ENCODE assay signal across 19 cellular contexts in the genomic region with DNA sequence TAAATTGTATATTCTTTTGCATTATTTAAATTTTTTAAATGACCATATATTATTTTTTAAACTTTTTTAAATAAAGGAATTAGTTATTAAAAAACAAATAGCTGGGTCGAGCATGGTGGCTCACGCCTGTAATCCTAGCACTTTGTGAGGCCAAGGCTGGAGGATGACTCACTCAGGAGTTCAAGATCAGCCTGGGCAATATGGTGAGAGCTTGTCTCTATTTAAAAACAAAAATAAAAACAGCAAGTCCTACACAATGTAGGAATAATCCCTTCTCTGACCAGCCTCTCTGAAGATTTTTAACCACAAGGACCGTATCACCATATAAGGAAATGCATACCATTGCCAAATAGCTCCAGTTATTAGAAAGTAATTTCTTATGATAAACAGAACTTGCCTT.
"Had no signal": no experiment of that assay in that cellular context is flagged by ENCODE, and none has a peak within 500 bp of the region (broad histone marks: within the 10 kb centered on the region; RNA-seq: fewer than 3 reads in every experiment).

No MANE protein-coding gene starts in this region.

- H3K9me3 Mint-ChIP-seq: T-helper 1 cell treated with Interleukin-12 subunit alpha and Interleukin-12 subunit beta and Interleukin-4 antibody, amounts not matched to agents 30 μg/mL and 1 μg/mL, for 36 hours had no signal

- H3K4me1 ChIP-seq: colonic mucosa, gastrocnemius medialis, tibial artery had no signal

- FAIRE-seq: endometrium, kidney, urothelium cell line had no signal

- DNase-seq: activated CD4-positive, alpha-beta T cell treated with anti-CD3 and anti-CD28 coated beads, Interleukin-2, amount 50 U/mL, for 4 hours; amygdala; colonic mucosa; erythroblast; gastrocnemius medialis; head of caudate nucleus; kidney; midbrain; occipital lobe; retina; stimulated activated naive CD8-positive, alpha-beta T cell treated with anti-CD3 and anti-CD28 coated beads, Interleukin-15, Interleukin-2, amounts not matched to agents 100 U/mL and 50 U/mL, for 24 hours; substantia nigra; tibial artery had no signal

- H3K27ac Mint-ChIP-seq: activated naive CD8-positive, alpha-beta T cell had no signal

- H3K27ac ChIP-seq: colonic mucosa, gastrocnemius medialis, tibial artery, VCaP had no signal

- H3K4me3 Mint-ChIP-seq: activated naive CD8-positive, alpha-beta T cell; T-helper 1 cell treated with Interleukin-12 subunit alpha and Interleukin-12 subunit beta and Interleukin-4 antibody, amounts not matched to agents 30 μg/mL and 1 μg/mL, for 36 hours had no signal

- H3K4me3 ChIP-seq: colonic mucosa, gastrocnemius medialis, lung, tibial artery had no signal

- H3K9me3 ChIP-seq: colonic mucosa, gastrocnemius medialis, tibial artery had no signal

- H3K27me3 Mint-ChIP-seq: activated naive CD8-positive, alpha-beta T cell had no signal

- H3K27me3 ChIP-seq: colonic mucosa, gastrocnemius medialis, tibial artery had no signal
